Comparison of ENCODE assay signal across 20 cellular contexts in the genomic region with DNA sequence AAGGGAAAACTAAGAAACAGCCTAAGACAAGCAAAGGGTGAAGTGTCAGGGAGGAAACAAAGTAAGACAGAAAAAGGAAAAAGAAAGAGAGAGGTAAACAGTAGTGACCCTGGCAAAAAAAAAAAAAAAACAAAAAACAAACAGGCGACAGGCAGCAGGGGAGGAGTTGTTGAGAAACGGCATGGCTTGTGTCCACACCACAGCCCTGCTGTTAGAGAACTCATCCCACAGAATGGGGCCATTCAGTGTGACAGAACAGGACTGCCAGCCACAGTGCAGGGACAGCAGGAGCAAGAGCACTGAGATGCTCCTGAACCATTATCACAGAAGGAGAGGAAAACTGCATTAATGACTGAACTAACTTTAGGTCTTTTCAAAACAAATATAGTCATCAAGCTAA. TPM values are rescaled to one million over a fixed set of nuclear protein-coding genes. Genes with fewer than 3 reads are reported as not detected.
A peak's percentile ranks its signal among the peaks of the same experiment; 100 is the strongest.
DNase-seq lines count a peak whose midpoint lies in the region; ATAC-seq and TF ChIP-seq lines count a peak whose summit lies in the region.
"Had no signal": no experiment of that assay in that cellular context is flagged by ENCODE, and none has a peak within 500 bp of the region (broad histone marks: within the 10 kb centered on the region; RNA-seq: fewer than 3 reads in every experiment).

No MANE protein-coding gene starts in this region.

- H3K27ac Mint-ChIP-seq in WTC11: peak overlapping the region; percentile 64; the same call in 1 of the 2 replicates
- no peak overlapping the region for H3K27ac Mint-ChIP-seq in glutamatergic neuron (ENCODE audit: unreplicated experiment)
- no peak overlapping the region for H3K27ac Mint-ChIP-seq in activated naive CD4-positive, alpha-beta T cell treated with anti-CD3 and anti-CD28 coated beads, Interleukin-2, amount 50 U/mL, for 72 hours
- H3K27ac Mint-ChIP-seq: H9 had no signal

- H3K4me1 Mint-ChIP-seq in WTC11 (peaks cover 41% of the 10 kb centered on the region), glutamatergic neuron (ENCODE audit: low read depth, unreplicated experiment) (no peaks in the 10 kb centered on the region)

- H2AK5ac ChIP-seq in mesendoderm (ENCODE audit: low read length): no peak overlapping the region

- intact Hi-C loops in heart left ventricle (cut with DNase I) (no loop called here), cardiac septum (cut with DNase I) (no loop called here), lower lobe of right lung (cut with DNase I) (no loop called here)

- no peak overlapping the region for H3K18ac ChIP-seq in mesendoderm (ENCODE audit: low read length)

- no peak overlapping the region for H2BK120ac ChIP-seq in mesendoderm (ENCODE audit: low read depth, low read length)

- H3K79me1 ChIP-seq in mesendoderm (ENCODE audit: low read length): no peaks in the 10 kb centered on the region

- no peak overlapping the region for H3K4me3 Mint-ChIP-seq in WTC11
- no peak overlapping the region for H3K4me3 Mint-ChIP-seq in glutamatergic neuron (ENCODE audit: unreplicated experiment)
- H3K4me3 Mint-ChIP-seq: H9 had no signal

- no peaks in the 10 kb centered on the region for H3K79me2 ChIP-seq in mesendoderm (ENCODE audit: control insufficient read depth, insufficient read depth, low read length)

- POLR2A ChIA-PET in WTC11 (lab: Charles Lee): interaction anchor here (1.0 kb wide), 1 partner anchor 765 kb away, joined by 3 read pairs; no protein-coding TSS in a partner anchor

- H3K4me2 ChIP-seq in mesendoderm (ENCODE audit: low read length): no peak overlapping the region

- TF ChIP-seq POLR2A in heart left ventricle (IDR thresholded peaks at IDR 0.05): no peak

- H3K36me3 Mint-ChIP-seq in WTC11: peaks cover 10% of the 10 kb centered on the region
- H3K36me3 Mint-ChIP-seq in glutamatergic neuron (ENCODE audit: unreplicated experiment): no peaks in the 10 kb centered on the region
- no peaks in the 10 kb centered on the region for H3K36me3 Mint-ChIP-seq in activated naive CD4-positive, alpha-beta T cell treated with anti-CD3 and anti-CD28 coated beads, Interleukin-2, amount 50 U/mL, for 72 hours

- H3K9me3 Mint-ChIP-seq in WTC11: peaks cover 3% of the 10 kb centered on the region
- H3K9me3 Mint-ChIP-seq in glutamatergic neuron (ENCODE audit: unreplicated experiment): no peaks in the 10 kb centered on the region
- no peaks in the 10 kb centered on the region for H3K9me3 Mint-ChIP-seq in activated naive CD4-positive, alpha-beta T cell treated with anti-CD3 and anti-CD28 coated beads, Interleukin-2, amount 50 U/mL, for 72 hours
- H3K9me3 Mint-ChIP-seq: H9 had no signal

- H3K9me3 ChIP-seq in heart left ventricle (no peaks in the 10 kb centered on the region), lower lobe of right lung (no peaks in the 10 kb centered on the region), skeletal muscle tissue (ENCODE audit: control insufficient read depth in 3 of 3, low read length in 3 of 3) (no peaks in the 10 kb centered on the region)

- H3K56ac ChIP-seq in mesendoderm (ENCODE audit: low read length): no peak overlapping the region

- H3K4me1 ChIP-seq in heart left ventricle: peaks cover 0 to 35% (median 12%) of the 10 kb centered on the region in 12 donors
- peaks cover 15% of the 10 kb centered on the region for H3K4me1 ChIP-seq in lower lobe of right lung
- H3K4me1 ChIP-seq in skeletal muscle tissue (ENCODE audit: control insufficient read depth in 3 of 3, insufficient read depth in 3 of 3, low read length in 3 of 3): peaks cover 0 to 4% (median 0%) of the 10 kb centered on the region in 3 donors
- no peaks in the 10 kb centered on the region for H3K4me1 ChIP-seq in mesendoderm (ENCODE audit: control insufficient read depth, low read depth, low read length)

- H2BK5ac ChIP-seq in mesendoderm (ENCODE audit: low read length): no peak overlapping the region

- H3K27me3 Mint-ChIP-seq in WTC11 (ENCODE audit: low read depth) (peaks cover 8% of the 10 kb centered on the region), glutamatergic neuron (ENCODE audit: unreplicated experiment) (no peaks in the 10 kb centered on the region)

- H3K9ac ChIP-seq in skeletal muscle tissue (ENCODE audit: low read depth in 1 of 3, low read length in 3 of 3) (no peak overlapping the region), mesendoderm (ENCODE audit: low read length) (no peak overlapping the region)
- H3K9ac ChIP-seq: GM23248 had no signal

- DNase-seq in heart left ventricle: no peak
- no peak for DNase-seq in cardiac septum (ENCODE audit: low spot score)
- no peak for DNase-seq in WTC11 (ENCODE audit: low spot score)
- DNase-seq in lower lobe of right lung: no peak
- DNase-seq in mesendoderm: no peak
- DNase-seq in glutamatergic neuron: no peak
- DNase-seq in activated naive CD4-positive, alpha-beta T cell treated with anti-CD3 and anti-CD28 coated beads, Interleukin-2, amount 50 U/mL, for 72 hours (ENCODE audit: low spot score in 2 of 2): no peak
- DNase-seq: 8988T, AML-193, C1 segment of cervical spinal cord, GM23248, H9, MM.1S, NCI-H1048, NCI-H146, NCI-H2029, NCI-H345, SHP77 had no signal

- WGBS in heart left ventricle, 4 donors: 43 to 57% (median 48%) methylated on average over 2 of the region's 2 CpGs
- no CpG with 5 or more reads among the region's 2 CpGs for WGBS in mesendoderm (ENCODE audit: extremely low coverage, insufficient coverage, low lambda C conversion rate)

- H4K5ac ChIP-seq in mesendoderm (ENCODE audit: low read length): no peak overlapping the region

- CTCF ChIA-PET in WTC11 (lab: Charles Lee): interaction anchor here (0.8 kb wide), 1 partner anchor 485 kb away, joined by 3 read pairs; no protein-coding TSS in a partner anchor

- no peak for TF ChIP-seq CTCF in heart left ventricle (IDR thresholded peaks at IDR 0.05)
- TF ChIP-seq CTCF in WTC11 (IDR thresholded peaks at IDR 0.05): no peak
- TF ChIP-seq CTCF in lower lobe of right lung (IDR thresholded peaks at IDR 0.05): no peak
- TF ChIP-seq CTCF in glutamatergic neuron (IDR thresholded peaks at IDR 0.05; ENCODE audit: partially characterized antibody, unreplicated experiment): no peak

- no peak overlapping the region for H4K8ac ChIP-seq in mesendoderm (ENCODE audit: low read depth, low read length)

- no peaks in the 10 kb centered on the region for H3K27me3 ChIP-seq in heart left ventricle
- H3K27me3 ChIP-seq in lower lobe of right lung (ENCODE audit: low read depth): no peaks in the 10 kb centered on the region
- peaks cover 0 to 7% (median 4%) of the 10 kb centered on the region in 3 donors for H3K27me3 ChIP-seq in skeletal muscle tissue (ENCODE audit: control insufficient read depth in 3 of 3, insufficient read depth in 3 of 3, low read length in 3 of 3)
- H3K27me3 ChIP-seq in mesendoderm (ENCODE audit: insufficient read depth, low read length, poor library complexity): no peaks in the 10 kb centered on the region

- no peak overlapping the region for H3K23ac ChIP-seq in mesendoderm (ENCODE audit: low read length)

- H2BK15ac ChIP-seq in mesendoderm (replicated peaks; ENCODE audit: low read depth): no peak overlapping the region

- H3K4me3 ChIP-seq in heart left ventricle (no peak overlapping the region), lower lobe of right lung (no peak overlapping the region), skeletal muscle tissue (ENCODE audit: low read length in 3 of 3) (no peak overlapping the region), mesendoderm (ENCODE audit: low read length) (no peak overlapping the region)
- H3K4me3 ChIP-seq: GM23248, SK-N-MC had no signal

- peak in 2 of 4 donors; percentile 24 to 42 for ATAC-seq in heart left ventricle
- no peak for ATAC-seq in WTC11
- ATAC-seq in lower lobe of right lung: peak in 1 of 2 donors; percentile 47
- ATAC-seq in activated naive CD4-positive, alpha-beta T cell treated with anti-CD3 and anti-CD28 coated beads, Interleukin-2, amount 50 U/mL, for 72 hours: no peak

- H3K36me3 ChIP-seq in heart left ventricle: no peaks in the 10 kb centered on the region
- no peaks in the 10 kb centered on the region for H3K36me3 ChIP-seq in lower lobe of right lung
- no peaks in the 10 kb centered on the region for H3K36me3 ChIP-seq in skeletal muscle tissue (ENCODE audit: control insufficient read depth in 3 of 3, insufficient read depth in 3 of 3, low read length in 3 of 3)
- H3K36me3 ChIP-seq in mesendoderm (ENCODE audit: control insufficient read depth, insufficient read depth, low read length): no peaks in the 10 kb centered on the region

- peak overlapping the region in 11 of 12 donors; percentile 24 to 77 (median 57) for H3K27ac ChIP-seq in heart left ventricle
- peak overlapping the region; percentile 2 for H3K27ac ChIP-seq in lower lobe of right lung
- H3K27ac ChIP-seq in skeletal muscle tissue (ENCODE audit: low read depth, low read length): peak overlapping the region; percentile 6
- no peak overlapping the region for H3K27ac ChIP-seq in mesendoderm (ENCODE audit: low read depth, low read length)
- H3K27ac ChIP-seq: GM23248, SK-N-MC had no signal

- no peak overlapping the region for H3K4ac ChIP-seq in mesendoderm (ENCODE audit: low read depth, low read length)

TF ChIP-seq in WTC11, 78 proteins besides CTCF, POLR2A, EP300 and RAD21 (continues in another document):
- TF ChIP-seq, protein P1, sequence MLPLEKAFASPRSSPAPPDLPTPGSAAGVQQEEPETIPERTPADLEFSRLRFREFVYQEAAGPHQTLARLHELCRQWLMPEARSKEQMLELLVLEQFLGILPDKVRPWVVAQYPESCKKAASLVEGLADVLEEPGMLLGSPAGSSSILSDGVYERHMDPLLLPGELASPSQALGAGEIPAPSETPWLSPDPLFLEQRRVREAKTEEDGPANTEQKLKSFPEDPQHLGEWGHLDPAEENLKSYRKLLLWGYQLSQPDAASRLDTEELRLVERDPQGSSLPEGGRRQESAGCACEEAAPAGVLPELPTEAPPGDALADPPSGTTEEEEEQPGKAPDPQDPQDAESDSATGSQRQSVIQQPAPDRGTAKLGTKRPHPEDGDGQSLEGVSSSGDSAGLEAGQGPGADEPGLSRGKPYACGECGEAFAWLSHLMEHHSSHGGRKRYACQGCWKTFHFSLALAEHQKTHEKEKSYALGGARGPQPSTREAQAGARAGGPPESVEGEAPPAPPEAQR (CRISPR knock-in tag; IDR thresholded peaks at IDR 0.05): no peak

RNA-seq across cellular contexts. Expression of a gene that starts 29.7 kb away (rescaled TPM):
- total RNA-seq in heart left ventricle (10 to 100 TPM; 11.2 to 22.4 (median 17.1) TPM), cardiac septum (18.7 TPM), WTC11 (2021) (4.1 to 12.5 TPM (median 4.7 TPM) in 3 replicates), lower lobe of right lung (92.4 TPM), skeletal muscle tissue (16.2 TPM), glutamatergic neuron (ENCODE audit: unreplicated experiment) (not detected)
- 1 to 10 TPM; 5.8 to 9.2 TPM for polyA plus RNA-seq in heart left ventricle
- polyA plus RNA-seq in mesendoderm (2013, experiment 1 of 2): 0.94 TPM
- 0.74 TPM for polyA plus RNA-seq in mesendoderm (2013, experiment 2 of 2)
- total RNA-seq in activated naive CD4-positive, alpha-beta T cell treated with anti-CD3 and anti-CD28 coated beads, Interleukin-2, amount 50 U/mL, for 72 hours: not detected
